1 cellular context compared by ENCODE assay signal in the genomic region with DNA sequence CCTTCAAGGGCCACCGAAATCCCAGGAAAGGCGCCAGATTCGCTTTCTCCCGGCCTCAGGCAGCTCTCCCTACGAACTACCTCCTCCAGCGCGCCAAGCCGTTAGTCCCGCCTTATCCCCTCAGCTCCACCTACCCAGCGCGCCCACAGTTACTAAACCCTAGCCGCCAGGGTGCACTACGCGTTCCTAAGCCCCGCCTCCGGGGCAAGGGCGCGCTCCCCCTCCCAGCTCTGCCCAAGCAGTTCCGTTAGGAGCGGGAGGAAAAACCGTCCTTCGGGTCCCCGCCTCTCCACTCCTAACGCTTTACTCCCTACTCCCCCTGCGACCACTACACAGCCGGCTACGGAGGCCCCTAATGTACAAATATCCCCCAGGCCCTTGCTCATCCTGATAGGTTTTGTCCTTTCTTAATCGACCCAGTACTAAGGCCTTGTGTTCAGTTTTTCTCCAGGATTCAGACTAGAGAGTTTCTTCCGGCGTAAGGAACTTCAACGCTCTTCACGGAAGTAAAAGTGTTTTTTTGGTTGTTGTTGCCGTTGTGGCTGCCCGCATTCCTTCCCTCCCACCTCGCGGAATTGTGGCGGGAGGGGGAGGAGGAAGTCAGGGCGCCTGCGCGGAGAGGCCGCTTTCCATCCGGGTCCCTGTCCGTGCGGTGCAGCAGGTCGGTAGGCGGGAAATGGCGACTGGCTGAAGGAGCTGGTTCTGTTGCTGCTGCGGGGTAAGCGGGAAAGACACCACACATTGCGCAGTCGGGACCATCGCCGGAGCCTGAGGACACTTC.
TF ChIP-seq lines count a peak whose summit lies in the region.

A gene (plus strand): TSS at position 655 of the 781 bp plus-strand sequence. CDS start 31,386 bp downstream, outside the sequence.

TF ChIP-seq in HepG2, 621 proteins besides CTCF, POLR2A, EP300 and RAD21 (continued from another document and continues in another):
- TF ChIP-seq, protein P1, sequence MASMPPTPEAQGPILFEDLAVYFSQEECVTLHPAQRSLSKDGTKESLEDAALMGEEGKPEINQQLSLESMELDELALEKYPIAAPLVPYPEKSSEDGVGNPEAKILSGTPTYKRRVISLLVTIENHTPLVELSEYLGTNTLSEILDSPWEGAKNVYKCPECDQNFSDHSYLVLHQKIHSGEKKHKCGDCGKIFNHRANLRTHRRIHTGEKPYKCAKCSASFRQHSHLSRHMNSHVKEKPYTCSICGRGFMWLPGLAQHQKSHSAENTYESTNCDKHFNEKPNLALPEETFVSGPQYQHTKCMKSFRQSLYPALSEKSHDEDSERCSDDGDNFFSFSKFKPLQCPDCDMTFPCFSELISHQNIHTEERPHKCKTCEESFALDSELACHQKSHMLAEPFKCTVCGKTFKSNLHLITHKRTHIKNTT (CRISPR knock-in tag; IDR thresholded peaks at IDR 0.05), result no peak
- TF ChIP-seq ZNF567 (CRISPR knock-in tag; IDR thresholded peaks at IDR 0.05; ENCODE audit: borderline replicate concordance) (no peak), SP2 (CRISPR knock-in tag; IDR thresholded peaks at IDR 0.05) (peak; percentile 85), MYC (CRISPR knock-in tag; IDR thresholded peaks at IDR 0.05; ENCODE audit: borderline replicate concordance) (peak; percentile 49; the same call in 1 of the 2 replicates), HNF4A (CRISPR knock-in tag; IDR thresholded peaks at IDR 0.05) (no peak), PLRG1 (conservative IDR thresholded peaks at IDR 0.05) (no peak), KAT2B (IDR thresholded peaks at IDR 0.05; ENCODE audit: borderline replicate concordance, low read depth, low read length) (no peak), FOXP1 (IDR thresholded peaks at IDR 0.05) (no peak; the same call in 1 of the 2 replicates), FOXP1 (CRISPR knock-in tag; IDR thresholded peaks at IDR 0.05) (peak; percentile 13; the same call in 1 of the 2 replicates), IKZF1 (IDR thresholded peaks at IDR 0.05) (no peak), ZNF30 (CRISPR knock-in tag; IDR thresholded peaks at IDR 0.05) (no peak), ZIK1 (CRISPR knock-in tag; IDR thresholded peaks at IDR 0.05; ENCODE audit: borderline replicate concordance, low read depth) (0 out of 2 replicates have a peak, but pooled peaks have one; percentile 73), GZF1 (CRISPR knock-in tag; IDR thresholded peaks at IDR 0.05) (0 out of 2 replicates have a peak, but pooled peaks have one; percentile 44), SIN3B (IDR thresholded peaks at IDR 0.05; ENCODE audit: low read length) (peak; percentile 28; the same call in 1 of the 2 replicates), MIER3 (CRISPR knock-in tag; IDR thresholded peaks at IDR 0.05; ENCODE audit: borderline replicate concordance) (0 out of 2 replicates have a peak, but pooled peaks have one; percentile 59), REXO4 (CRISPR knock-in tag; IDR thresholded peaks at IDR 0.05; ENCODE audit: borderline replicate concordance) (no peak), ZNF644 (CRISPR knock-in tag; IDR thresholded peaks at IDR 0.05; ENCODE audit: low read depth) (no peak), ADNP (CRISPR knock-in tag; IDR thresholded peaks at IDR 0.05) (no peak), ZNF451 (CRISPR knock-in tag; IDR thresholded peaks at IDR 0.05) (peak; percentile 37; the same call in 1 of the 2 replicates), NFE2L2 (IDR thresholded peaks at IDR 0.05; ENCODE audit: low read length) (no peak), PAWR (CRISPR knock-in tag; IDR thresholded peaks at IDR 0.05; ENCODE audit: borderline replicate concordance) (no peak), RXRA (CRISPR knock-in tag; IDR thresholded peaks at IDR 0.05) (no peak), NR3C1 (CRISPR knock-in tag; IDR thresholded peaks at IDR 0.05) (no peak), ZNF879 (CRISPR knock-in tag; IDR thresholded peaks at IDR 0.05) (0 out of 2 replicates have a peak, but pooled peaks have one; percentile 43), ZNF773 (CRISPR knock-in tag; IDR thresholded peaks at IDR 0.05; ENCODE audit: borderline replicate concordance) (peak; percentile 26; the same call in 1 of the 2 replicates), DNMT1 (CRISPR knock-in tag; IDR thresholded peaks at IDR 0.05) (no peak), FOSL2 (CRISPR knock-in tag; IDR thresholded peaks at IDR 0.05) (peak; percentile 30; the same call in 1 of the 2 replicates), MEIS1 (CRISPR knock-in tag; IDR thresholded peaks at IDR 0.05; ENCODE audit: borderline replicate concordance) (no peak), SP140L (CRISPR knock-in tag; IDR thresholded peaks at IDR 0.05; ENCODE audit: borderline replicate concordance) (no peak), ZFP41 (CRISPR knock-in tag; IDR thresholded peaks at IDR 0.05; ENCODE audit: borderline replicate concordance) (no peak), ZNF572 (CRISPR knock-in tag; IDR thresholded peaks at IDR 0.05) (peak; percentile 53; the same call in 1 of the 2 replicates), CAMTA2 (CRISPR knock-in tag; IDR thresholded peaks at IDR 0.05; ENCODE audit: borderline replicate concordance) (0 out of 2 replicates have a peak, but pooled peaks have one; percentile 12)
- TF ChIP-seq, protein P2, sequence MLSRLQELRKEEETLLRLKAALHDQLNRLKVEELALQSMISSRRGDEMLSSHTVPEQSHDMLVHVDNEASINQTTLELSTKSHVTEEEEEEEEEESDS (CRISPR knock-in tag; IDR thresholded peaks at IDR 0.05; ENCODE audit: borderline replicate concordance), result peak; percentile 86; the same call in 1 of the 2 replicates
- TF ChIP-seq, protein P3, sequence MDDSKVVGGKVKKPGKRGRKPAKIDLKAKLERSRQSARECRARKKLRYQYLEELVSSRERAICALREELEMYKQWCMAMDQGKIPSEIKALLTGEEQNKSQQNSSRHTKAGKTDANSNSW (CRISPR knock-in tag; IDR thresholded peaks at IDR 0.05; ENCODE audit: borderline replicate concordance), result no peak
- TF ChIP-seq, protein P4, sequence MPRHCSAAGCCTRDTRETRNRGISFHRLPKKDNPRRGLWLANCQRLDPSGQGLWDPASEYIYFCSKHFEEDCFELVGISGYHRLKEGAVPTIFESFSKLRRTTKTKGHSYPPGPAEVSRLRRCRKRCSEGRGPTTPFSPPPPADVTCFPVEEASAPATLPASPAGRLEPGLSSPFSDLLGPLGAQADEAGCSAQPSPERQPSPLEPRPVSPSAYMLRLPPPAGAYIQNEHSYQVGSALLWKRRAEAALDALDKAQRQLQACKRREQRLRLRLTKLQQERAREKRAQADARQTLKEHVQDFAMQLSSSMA (CRISPR knock-in tag; IDR thresholded peaks at IDR 0.05), result peak; percentile 65; the same call in 1 of the 2 replicates
- TF ChIP-seq, protein P5, sequence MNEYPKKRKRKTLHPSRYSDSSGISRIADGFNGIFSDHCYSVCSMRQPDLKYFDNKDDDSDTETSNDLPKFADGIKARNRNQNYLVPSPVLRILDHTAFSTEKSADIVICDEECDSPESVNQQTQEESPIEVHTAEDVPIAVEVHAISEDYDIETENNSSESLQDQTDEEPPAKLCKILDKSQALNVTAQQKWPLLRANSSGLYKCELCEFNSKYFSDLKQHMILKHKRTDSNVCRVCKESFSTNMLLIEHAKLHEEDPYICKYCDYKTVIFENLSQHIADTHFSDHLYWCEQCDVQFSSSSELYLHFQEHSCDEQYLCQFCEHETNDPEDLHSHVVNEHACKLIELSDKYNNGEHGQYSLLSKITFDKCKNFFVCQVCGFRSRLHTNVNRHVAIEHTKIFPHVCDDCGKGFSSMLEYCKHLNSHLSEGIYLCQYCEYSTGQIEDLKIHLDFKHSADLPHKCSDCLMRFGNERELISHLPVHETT (CRISPR knock-in tag; conservative IDR thresholded peaks at IDR 0.05), result peak; percentile 91
- TF ChIP-seq, protein P6, sequence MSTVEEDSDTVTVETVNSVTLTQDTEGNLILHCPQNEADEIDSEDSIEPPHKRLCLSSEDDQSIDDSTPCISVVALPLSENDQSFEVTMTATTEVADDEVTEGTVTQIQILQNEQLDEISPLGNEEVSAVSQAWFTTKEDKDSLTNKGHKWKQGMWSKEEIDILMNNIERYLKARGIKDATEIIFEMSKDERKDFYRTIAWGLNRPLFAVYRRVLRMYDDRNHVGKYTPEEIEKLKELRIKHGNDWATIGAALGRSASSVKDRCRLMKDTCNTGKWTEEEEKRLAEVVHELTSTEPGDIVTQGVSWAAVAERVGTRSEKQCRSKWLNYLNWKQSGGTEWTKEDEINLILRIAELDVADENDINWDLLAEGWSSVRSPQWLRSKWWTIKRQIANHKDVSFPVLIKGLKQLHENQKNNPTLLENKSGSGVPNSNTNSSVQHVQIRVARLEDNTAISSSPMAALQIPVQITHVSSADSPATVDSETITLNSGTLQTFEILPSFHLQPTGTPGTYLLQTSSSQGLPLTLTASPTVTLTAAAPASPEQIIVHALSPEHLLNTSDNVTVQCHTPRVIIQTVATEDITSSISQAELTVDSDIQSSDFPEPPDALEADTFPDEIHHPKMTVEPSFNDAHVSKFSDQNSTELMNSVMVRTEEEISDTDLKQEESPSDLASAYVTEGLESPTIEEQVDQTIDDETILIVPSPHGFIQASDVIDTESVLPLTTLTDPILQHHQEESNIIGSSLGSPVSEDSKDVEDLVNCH (CRISPR knock-in tag; IDR thresholded peaks at IDR 0.05), result peak; percentile 97; the same call in 1 of the 2 replicates
- TF ChIP-seq, protein P7, sequence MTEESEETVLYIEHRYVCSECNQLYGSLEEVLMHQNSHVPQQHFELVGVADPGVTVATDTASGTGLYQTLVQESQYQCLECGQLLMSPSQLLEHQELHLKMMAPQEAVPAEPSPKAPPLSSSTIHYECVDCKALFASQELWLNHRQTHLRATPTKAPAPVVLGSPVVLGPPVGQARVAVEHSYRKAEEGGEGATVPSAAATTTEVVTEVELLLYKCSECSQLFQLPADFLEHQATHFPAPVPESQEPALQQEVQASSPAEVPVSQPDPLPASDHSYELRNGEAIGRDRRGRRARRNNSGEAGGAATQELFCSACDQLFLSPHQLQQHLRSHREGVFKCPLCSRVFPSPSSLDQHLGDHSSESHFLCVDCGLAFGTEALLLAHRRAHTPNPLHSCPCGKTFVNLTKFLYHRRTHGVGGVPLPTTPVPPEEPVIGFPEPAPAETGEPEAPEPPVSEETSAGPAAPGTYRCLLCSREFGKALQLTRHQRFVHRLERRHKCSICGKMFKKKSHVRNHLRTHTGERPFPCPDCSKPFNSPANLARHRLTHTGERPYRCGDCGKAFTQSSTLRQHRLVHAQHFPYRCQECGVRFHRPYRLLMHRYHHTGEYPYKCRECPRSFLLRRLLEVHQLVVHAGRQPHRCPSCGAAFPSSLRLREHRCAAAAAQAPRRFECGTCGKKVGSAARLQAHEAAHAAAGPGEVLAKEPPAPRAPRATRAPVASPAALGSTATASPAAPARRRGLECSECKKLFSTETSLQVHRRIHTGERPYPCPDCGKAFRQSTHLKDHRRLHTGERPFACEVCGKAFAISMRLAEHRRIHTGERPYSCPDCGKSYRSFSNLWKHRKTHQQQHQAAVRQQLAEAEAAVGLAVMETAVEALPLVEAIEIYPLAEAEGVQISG (CRISPR knock-in tag; IDR thresholded peaks at IDR 0.05), result peak; percentile 77
- TF ChIP-seq, protein P8, sequence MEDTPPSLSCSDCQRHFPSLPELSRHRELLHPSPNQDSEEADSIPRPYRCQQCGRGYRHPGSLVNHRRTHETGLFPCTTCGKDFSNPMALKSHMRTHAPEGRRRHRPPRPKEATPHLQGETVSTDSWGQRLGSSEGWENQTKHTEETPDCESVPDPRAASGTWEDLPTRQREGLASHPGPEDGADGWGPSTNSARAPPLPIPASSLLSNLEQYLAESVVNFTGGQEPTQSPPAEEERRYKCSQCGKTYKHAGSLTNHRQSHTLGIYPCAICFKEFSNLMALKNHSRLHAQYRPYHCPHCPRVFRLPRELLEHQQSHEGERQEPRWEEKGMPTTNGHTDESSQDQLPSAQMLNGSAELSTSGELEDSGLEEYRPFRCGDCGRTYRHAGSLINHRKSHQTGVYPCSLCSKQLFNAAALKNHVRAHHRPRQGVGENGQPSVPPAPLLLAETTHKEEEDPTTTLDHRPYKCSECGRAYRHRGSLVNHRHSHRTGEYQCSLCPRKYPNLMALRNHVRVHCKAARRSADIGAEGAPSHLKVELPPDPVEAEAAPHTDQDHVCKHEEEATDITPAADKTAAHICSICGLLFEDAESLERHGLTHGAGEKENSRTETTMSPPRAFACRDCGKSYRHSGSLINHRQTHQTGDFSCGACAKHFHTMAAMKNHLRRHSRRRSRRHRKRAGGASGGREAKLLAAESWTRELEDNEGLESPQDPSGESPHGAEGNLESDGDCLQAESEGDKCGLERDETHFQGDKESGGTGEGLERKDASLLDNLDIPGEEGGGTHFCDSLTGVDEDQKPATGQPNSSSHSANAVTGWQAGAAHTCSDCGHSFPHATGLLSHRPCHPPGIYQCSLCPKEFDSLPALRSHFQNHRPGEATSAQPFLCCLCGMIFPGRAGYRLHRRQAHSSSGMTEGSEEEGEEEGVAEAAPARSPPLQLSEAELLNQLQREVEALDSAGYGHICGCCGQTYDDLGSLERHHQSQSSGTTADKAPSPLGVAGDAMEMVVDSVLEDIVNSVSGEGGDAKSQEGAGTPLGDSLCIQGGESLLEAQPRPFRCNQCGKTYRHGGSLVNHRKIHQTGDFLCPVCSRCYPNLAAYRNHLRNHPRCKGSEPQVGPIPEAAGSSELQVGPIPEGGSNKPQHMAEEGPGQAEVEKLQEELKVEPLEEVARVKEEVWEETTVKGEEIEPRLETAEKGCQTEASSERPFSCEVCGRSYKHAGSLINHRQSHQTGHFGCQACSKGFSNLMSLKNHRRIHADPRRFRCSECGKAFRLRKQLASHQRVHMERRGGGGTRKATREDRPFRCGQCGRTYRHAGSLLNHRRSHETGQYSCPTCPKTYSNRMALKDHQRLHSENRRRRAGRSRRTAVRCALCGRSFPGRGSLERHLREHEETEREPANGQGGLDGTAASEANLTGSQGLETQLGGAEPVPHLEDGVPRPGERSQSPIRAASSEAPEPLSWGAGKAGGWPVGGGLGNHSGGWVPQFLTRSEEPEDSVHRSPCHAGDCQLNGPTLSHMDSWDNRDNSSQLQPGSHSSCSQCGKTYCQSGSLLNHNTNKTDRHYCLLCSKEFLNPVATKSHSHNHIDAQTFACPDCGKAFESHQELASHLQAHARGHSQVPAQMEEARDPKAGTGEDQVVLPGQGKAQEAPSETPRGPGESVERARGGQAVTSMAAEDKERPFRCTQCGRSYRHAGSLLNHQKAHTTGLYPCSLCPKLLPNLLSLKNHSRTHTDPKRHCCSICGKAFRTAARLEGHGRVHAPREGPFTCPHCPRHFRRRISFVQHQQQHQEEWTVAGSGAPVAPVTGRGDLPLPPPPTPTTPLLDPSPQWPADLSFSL (CRISPR knock-in tag; IDR thresholded peaks at IDR 0.05), result no peak
- TF ChIP-seq, protein P9, sequence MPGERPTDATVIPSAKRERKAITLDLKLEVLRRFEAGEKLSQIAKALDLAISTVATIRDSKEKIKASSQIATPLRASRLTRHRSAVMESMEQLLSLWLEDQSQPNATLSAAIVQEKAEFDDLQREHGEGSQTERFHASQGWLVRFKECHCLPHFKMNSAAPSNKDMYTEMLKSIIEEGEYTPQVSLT (CRISPR knock-in tag; IDR thresholded peaks at IDR 0.05; ENCODE audit: borderline replicate concordance, low read depth), result no peak
- TF ChIP-seq, protein P10, sequence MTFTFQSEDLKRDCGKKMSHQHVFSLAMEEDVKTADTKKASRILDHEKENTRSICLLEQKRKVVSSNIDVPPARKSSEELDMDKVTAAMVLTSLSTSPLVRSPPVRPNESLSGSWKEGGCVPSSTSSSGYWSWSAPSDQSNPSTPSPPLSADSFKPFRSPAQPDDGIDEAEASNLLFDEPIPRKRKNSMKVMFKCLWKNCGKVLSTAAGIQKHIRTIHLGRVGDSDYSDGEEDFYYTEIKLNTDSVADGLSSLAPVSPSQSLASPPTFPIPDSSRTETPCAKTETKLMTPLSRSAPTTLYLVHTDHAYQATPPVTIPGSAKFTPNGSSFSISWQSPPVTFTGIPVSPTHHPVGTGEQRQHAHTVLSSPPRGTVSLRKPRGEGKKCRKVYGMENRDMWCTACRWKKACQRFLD (CRISPR knock-in tag; IDR thresholded peaks at IDR 0.05; ENCODE audit: borderline replicate concordance), result no peak; the same call in 1 of the 2 replicates
